ENCODE assay signal across 8 cellular contexts in genomic region chr13:20773194-20774080, GRCh38.
A peak's percentile ranks its signal among the peaks of the same experiment; 100 is the strongest.
DNase-seq lines count a peak whose midpoint lies in the region; ATAC-seq and TF ChIP-seq lines count a peak whose summit lies in the region.

Gene EEF1AKMT1, minus strand, starts transcription at chr13:20773961. Its CDS starts 16,363 bp downstream, at chr13:20757598.

- peak within 1 kb of the TSS; percentile 55 for H3K4me3 ChIP-seq in astrocyte of the spinal cord (ENCODE audit: low read depth, low read length)

- TF ChIP-seq CTCF in astrocyte of the spinal cord (IDR thresholded peaks at IDR 0.05; ENCODE audit: low read depth, low read length), result no peak

- in situ Hi-C loops in astrocyte of the spinal cord (cut with HindIII; ENCODE audit: low sequenced_read_pairs), result no loop called here

- ATAC-seq in GM18508 (IDR thresholded peaks at IDR 0.05; ENCODE audit: insufficient read depth, unreplicated experiment) (peak; percentile 68), HG02981 (IDR thresholded peaks at IDR 0.05; ENCODE audit: unreplicated experiment) (peak; percentile 87)

- DNase-seq in NCI-H2029 treated with DMSO at 0.1 percent for 48 hours (lab: John Stamatoyannopoulos, UW), result peak; percentile 36
- peak; percentile 95 for DNase-seq in T1000 (lab: John Stamatoyannopoulos, UW)
- DNase-seq in astrocyte of the spinal cord (ENCODE audit: low read depth, low spot score), result peak; percentile 92
- peak; percentile 66 to 86 for DNase-seq in hippocampal formation (lab: John Stamatoyannopoulos, UW)
- DNase-seq in retina, result peak; percentile 96
- DNase-seq in COLO829 (ENCODE audit: low spot score), result no peak
